In genomic region chr11:76288166-76288978, GRCh38 we compare ENCODE assay signal across 12 cellular contexts.
DNase-seq lines count a peak whose midpoint lies in the region; ATAC-seq, FAIRE-seq and TF ChIP-seq lines count a peak whose summit lies in the region.
"Had no signal": no experiment of that assay in that cellular context is flagged by ENCODE, and none has a peak within 500 bp of the region (broad histone marks: within the 10 kb centered on the region; RNA-seq: fewer than 3 reads in every experiment).

No MANE protein-coding gene starts in this region.

- H3K4me1 Mint-ChIP-seq in activated CD4-positive, alpha-beta T cell treated with anti-CD3 and anti-CD28 coated beads, Interleukin-2, amount 10 ng/mL, durations not matched to agents 24 days and 14 days: peaks cover 20% of the 10 kb centered on the region
- H3K4me1 Mint-ChIP-seq in astrocyte (ENCODE audit: low read depth, unreplicated experiment): peaks cover 3% of the 10 kb centered on the region
- H3K4me1 Mint-ChIP-seq in stimulated activated naive B cell treated with anti-CD40 and anti-IgM and Interleukin-4, amounts not matched to agents 10 μg/mL and 1 μg/mL and 100 μg/mL, for 72 hours: peaks cover 29 to 31% of the 10 kb centered on the region in 2 donors

- H3K4me2 ChIP-seq in astrocyte (ENCODE audit: low read length): no peak overlapping the region

- H3K79me2 ChIP-seq in astrocyte (ENCODE audit: insufficient read depth, low read length): no peaks in the 10 kb centered on the region

- H3K9ac ChIP-seq in astrocyte (ENCODE audit: low read length): no peak overlapping the region

- no peaks in the 10 kb centered on the region for H3K9me3 Mint-ChIP-seq in activated CD4-positive, alpha-beta T cell treated with anti-CD3 and anti-CD28 coated beads, Interleukin-2, amount 10 ng/mL, durations not matched to agents 24 days and 14 days
- H3K9me3 Mint-ChIP-seq in astrocyte (ENCODE audit: unreplicated experiment): peaks cover 1% of the 10 kb centered on the region
- H3K9me3 Mint-ChIP-seq in stimulated activated naive B cell treated with anti-CD40 and anti-IgM and Interleukin-4, amounts not matched to agents 10 μg/mL and 1 μg/mL and 100 μg/mL, for 72 hours: no peaks in the 10 kb centered on the region

- H3K9me3 ChIP-seq in astrocyte (ENCODE audit: insufficient read depth, low read depth, low read length): no peaks in the 10 kb centered on the region
- H3K9me3 ChIP-seq: HAP-1 had no signal

- peak overlapping the region; percentile 47 for H2AFZ ChIP-seq in astrocyte (ENCODE audit: low read depth, low read length)

- no peaks in the 10 kb centered on the region for H3K4me1 ChIP-seq in astrocyte (ENCODE audit: insufficient read depth, low read length)
- H3K4me1 ChIP-seq: HAP-1 had no signal

- DNase-seq in activated CD4-positive, alpha-beta T cell treated with anti-CD3 and anti-CD28 coated beads, Interleukin-2, amount 10 ng/mL, durations not matched to agents 24 days and 14 days: peak; percentile 78
- no peak for DNase-seq in activated CD4-positive, alpha-beta T cell treated with anti-CD3 and anti-CD28 coated beads, Interleukin-2, amount 50 U/mL, for 4 hours
- DNase-seq in T-helper 9 cell (peak; percentile 8), astrocyte (ENCODE audit: low read depth) (no peak), NCI-H748 (lab: John Stamatoyannopoulos, UW; ENCODE audit: unreplicated experiment) (no peak), NCI-H2227 treated with DMSO at 0.1 percent for 48 hours (lab: John Stamatoyannopoulos, UW) (no peak)
- DNase-seq in stimulated activated naive B cell treated with anti-CD40 and anti-IgM and Interleukin-4, amounts not matched to agents 10 μg/mL and 1 μg/mL and 100 μg/mL, for 72 hours: no peak
- DNase-seq: activated gamma-delta T cell, NCI-H748 treated with DMSO at 0.1 percent for 48 hours had no signal

- no peak for TF ChIP-seq CTCF in astrocyte (IDR thresholded peaks at IDR 0.05; ENCODE audit: insufficient read depth, low read depth, low read length)

- no peaks in the 10 kb centered on the region for H4K20me1 ChIP-seq in astrocyte (ENCODE audit: insufficient read depth, low read length)

- peak in 1 of 2 donors; percentile 19 for ATAC-seq in stimulated activated naive B cell treated with anti-CD40 and anti-IgM and Interleukin-4, amounts not matched to agents 10 μg/mL and 1 μg/mL and 100 μg/mL, for 72 hours (replicated peaks)
- no peak for ATAC-seq in HG03439 (IDR thresholded peaks at IDR 0.05; ENCODE audit: unreplicated experiment)

- H3K27me3 Mint-ChIP-seq in activated CD4-positive, alpha-beta T cell treated with anti-CD3 and anti-CD28 coated beads, Interleukin-2, amount 10 ng/mL, durations not matched to agents 24 days and 14 days: no peaks in the 10 kb centered on the region
- H3K27me3 Mint-ChIP-seq in astrocyte (ENCODE audit: low read depth, unreplicated experiment): peaks cover 29% of the 10 kb centered on the region
- no peaks in the 10 kb centered on the region for H3K27me3 Mint-ChIP-seq in stimulated activated naive B cell treated with anti-CD40 and anti-IgM and Interleukin-4, amounts not matched to agents 10 μg/mL and 1 μg/mL and 100 μg/mL, for 72 hours

- H3K36me3 Mint-ChIP-seq in activated CD4-positive, alpha-beta T cell treated with anti-CD3 and anti-CD28 coated beads, Interleukin-2, amount 10 ng/mL, durations not matched to agents 24 days and 14 days (ENCODE audit: low read depth): no peaks in the 10 kb centered on the region
- H3K36me3 Mint-ChIP-seq in astrocyte (ENCODE audit: low read depth, unreplicated experiment): no peaks in the 10 kb centered on the region
- H3K36me3 Mint-ChIP-seq in stimulated activated naive B cell treated with anti-CD40 and anti-IgM and Interleukin-4, amounts not matched to agents 10 μg/mL and 1 μg/mL and 100 μg/mL, for 72 hours: no peaks in the 10 kb centered on the region

- no peak overlapping the region for H3K27ac ChIP-seq in astrocyte (ENCODE audit: low read depth, low read length)

- no peak overlapping the region for H3K4me3 ChIP-seq in astrocyte (ENCODE audit: insufficient read depth, low read depth, low read length)
- H3K4me3 ChIP-seq: HAP-1, lung had no signal

- intact Hi-C loops in activated CD4-positive, alpha-beta T cell treated with anti-CD3 and anti-CD28 coated beads, Interleukin-2, amount 10 ng/mL, durations not matched to agents 24 days and 14 days (cut with micrococcal nuclease): no loop called here

- H3K36me3 ChIP-seq in astrocyte (ENCODE audit: insufficient read depth, low read length): no peaks in the 10 kb centered on the region
- H3K36me3 ChIP-seq: HAP-1 had no signal

- no peak for FAIRE-seq in astrocyte (lab: Jason Lieb, UNC)

- peaks cover 7% of the 10 kb centered on the region for H3K27me3 ChIP-seq in astrocyte (ENCODE audit: insufficient read depth, low read length)

- peak overlapping the region; percentile 82 for H3K27ac Mint-ChIP-seq in activated CD4-positive, alpha-beta T cell treated with anti-CD3 and anti-CD28 coated beads, Interleukin-2, amount 10 ng/mL, durations not matched to agents 24 days and 14 days
- no peak overlapping the region for H3K27ac Mint-ChIP-seq in astrocyte (ENCODE audit: unreplicated experiment)
- peak overlapping the region; percentile 4 for H3K27ac Mint-ChIP-seq in stimulated activated naive B cell treated with anti-CD40 and anti-IgM and Interleukin-4, amounts not matched to agents 10 μg/mL and 1 μg/mL and 100 μg/mL, for 72 hours

- H3K4me3 Mint-ChIP-seq in activated CD4-positive, alpha-beta T cell treated with anti-CD3 and anti-CD28 coated beads, Interleukin-2, amount 10 ng/mL, durations not matched to agents 24 days and 14 days: peak overlapping the region; percentile 43
- no peak overlapping the region for H3K4me3 Mint-ChIP-seq in astrocyte (ENCODE audit: unreplicated experiment)
- peak overlapping the region; percentile 21 to 35 for H3K4me3 Mint-ChIP-seq in stimulated activated naive B cell treated with anti-CD40 and anti-IgM and Interleukin-4, amounts not matched to agents 10 μg/mL and 1 μg/mL and 100 μg/mL, for 72 hours

Comparison
In these comparisons a context has a peak if more than half of its experiments do, and no peak if none do; other contexts are left out.
1. DNase-seq: peak in activated CD4-positive, alpha-beta T cell treated with anti-CD3 and anti-CD28 coated beads, Interleukin-2, amount 10 ng/mL, durations not matched to agents 24 days and 14 days (single experiment) and T-helper 9 cell (single experiment); none in activated CD4-positive, alpha-beta T cell treated with anti-CD3 and anti-CD28 coated beads, Interleukin-2, amount 50 U/mL, for 4 hours (0 of 2), astrocyte (single experiment), stimulated activated naive B cell treated with anti-CD40 and anti-IgM and Interleukin-4, amounts not matched to agents 10 μg/mL and 1 μg/mL and 100 μg/mL, for 72 hours (single experiment), NCI-H748 (single experiment) and NCI-H2227 treated with DMSO at 0.1 percent for 48 hours (single experiment).